9 cellular contexts compared by ENCODE assay signal in the genomic region with DNA sequence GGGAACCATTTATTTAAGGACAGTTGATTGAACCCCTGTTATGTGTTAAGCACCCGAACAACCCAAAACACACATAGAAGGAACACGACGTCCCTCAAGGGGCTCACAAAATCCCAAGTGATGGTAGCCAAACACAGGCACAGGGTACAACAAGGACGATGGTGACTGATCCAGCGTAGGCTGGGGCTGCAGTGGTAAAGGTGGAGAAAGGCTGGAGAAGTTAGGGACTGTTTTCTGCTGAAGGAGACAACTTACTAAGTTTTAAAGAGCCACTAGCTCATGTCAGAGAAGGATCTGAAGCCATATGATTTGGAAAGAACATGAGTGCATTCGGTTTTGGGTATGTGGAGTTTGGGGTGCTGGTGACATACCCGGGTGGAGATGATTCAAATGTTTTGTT.
DNase-seq lines count a peak whose midpoint lies in the region; ATAC-seq and TF ChIP-seq lines count a peak whose summit lies in the region.
"Had no signal": no experiment of that assay in that cellular context is flagged by ENCODE, and none has a peak within 500 bp of the region (broad histone marks: within the 10 kb centered on the region; RNA-seq: fewer than 3 reads in every experiment).

No MANE protein-coding gene starts in this region.

- H3K27me3 ChIP-seq in colonic mucosa (peaks cover 2% of the 10 kb centered on the region), SJCRH30 (0 out of 2 replicates have a peak, but pooled peaks cover 6% of the 10 kb centered on the region)
- H3K27me3 ChIP-seq: MG63 had no signal

- H3K9ac ChIP-seq in colonic mucosa (ENCODE audit: low read depth in 2 of 2, low read length in 2 of 2), result no peak overlapping the region

- no peaks in the 10 kb centered on the region for H3K4me1 ChIP-seq in colonic mucosa
- peaks cover 1% of the 10 kb centered on the region for H3K4me1 ChIP-seq in SJCRH30

- H3K27me3 Mint-ChIP-seq in activated CD8-positive, alpha-beta memory T cell treated with anti-CD3 and anti-CD28 coated beads, Interleukin-2, amount 10 ng/mL, durations not matched to agents 7 days and 5 days, result peaks cover 36% of the 10 kb centered on the region
- H3K27me3 Mint-ChIP-seq in neural crest cell (ENCODE audit: low read depth), result peaks cover 3% of the 10 kb centered on the region

- H3K9me3 Mint-ChIP-seq in activated CD8-positive, alpha-beta memory T cell treated with anti-CD3 and anti-CD28 coated beads, Interleukin-2, amount 10 ng/mL, durations not matched to agents 7 days and 5 days (ENCODE audit: low read depth), result peaks cover 6% of the 10 kb centered on the region
- peaks cover 9% of the 10 kb centered on the region for H3K9me3 Mint-ChIP-seq in neural crest cell

- H3K27ac ChIP-seq in colonic mucosa (no peak overlapping the region), SJCRH30 (no peak overlapping the region)

- no peak overlapping the region for H3K4me3 ChIP-seq in colonic mucosa
- no peak overlapping the region for H3K4me3 ChIP-seq in SJCRH30
- H3K4me3 ChIP-seq: MG63 had no signal

- H3K36me3 ChIP-seq in colonic mucosa (no peaks in the 10 kb centered on the region), SJCRH30 (no peaks in the 10 kb centered on the region)
- H3K36me3 ChIP-seq: MG63 had no signal

- intact Hi-C loops in colonic mucosa (cut with DNase I), result no loop called here

- CTCF ChIA-PET in activated CD8-positive, alpha-beta memory T cell treated with anti-CD3 and anti-CD28 coated beads, Interleukin-2, amount 10 ng/mL, durations not matched to agents 7 days and 5 days (lab: Charles Lee), result no interaction called here

- H3K4me1 Mint-ChIP-seq in activated CD8-positive, alpha-beta memory T cell treated with anti-CD3 and anti-CD28 coated beads, Interleukin-2, amount 10 ng/mL, durations not matched to agents 7 days and 5 days, result peaks cover 4% of the 10 kb centered on the region
- H3K4me1 Mint-ChIP-seq in neural crest cell, result peaks cover 32% of the 10 kb centered on the region

- H3K9me3 ChIP-seq in colonic mucosa (no peaks in the 10 kb centered on the region), SJCRH30 (replicated peaks) (peaks cover 13% of the 10 kb centered on the region)

- peak; percentile 34 for DNase-seq in activated CD8-positive, alpha-beta memory T cell treated with anti-CD3 and anti-CD28 coated beads, Interleukin-2, amount 10 ng/mL, durations not matched to agents 7 days and 5 days
- no peak for DNase-seq in activated CD8-positive, alpha-beta memory T cell treated with anti-CD3 and anti-CD28 coated beads, Interleukin-2, amount 50 U/mL, for 4 hours
- DNase-seq in AG08396 (ENCODE audit: low spot score) (peak; percentile 1), colonic mucosa (peak; percentile 9), neural crest cell (ENCODE audit: low read depth, low spot score) (no peak), SJCRH30 (no peak), NOMO-1 (lab: John Stamatoyannopoulos, UW; ENCODE audit: unreplicated experiment in 2 of 2) (no peak), SIG-M5 treated with dmso at 0.1 percent for 504 hours (lab: John Stamatoyannopoulos, UW; ENCODE audit: unreplicated experiment) (no peak)
- DNase-seq: MG63 had no signal

- TF ChIP-seq CTCF in colonic mucosa (IDR thresholded peaks at IDR 0.05) (no peak), neural crest cell (conservative IDR thresholded peaks at IDR 0.05) (no peak)

- H3K36me3 Mint-ChIP-seq in activated CD8-positive, alpha-beta memory T cell treated with anti-CD3 and anti-CD28 coated beads, Interleukin-2, amount 10 ng/mL, durations not matched to agents 7 days and 5 days, result peaks cover 6% of the 10 kb centered on the region
- H3K36me3 Mint-ChIP-seq in neural crest cell (ENCODE audit: low read depth), result peaks cover 17% of the 10 kb centered on the region

- no peak overlapping the region for H3K27ac Mint-ChIP-seq in activated CD8-positive, alpha-beta memory T cell treated with anti-CD3 and anti-CD28 coated beads, Interleukin-2, amount 10 ng/mL, durations not matched to agents 7 days and 5 days
- no peak overlapping the region for H3K27ac Mint-ChIP-seq in neural crest cell (ENCODE audit: unreplicated experiment)

- no peak for ATAC-seq in activated CD8-positive, alpha-beta memory T cell treated with anti-CD3 and anti-CD28 coated beads, Interleukin-2, amount 10 ng/mL, durations not matched to agents 7 days and 5 days

- H3K4me3 Mint-ChIP-seq in activated CD8-positive, alpha-beta memory T cell treated with anti-CD3 and anti-CD28 coated beads, Interleukin-2, amount 10 ng/mL, durations not matched to agents 7 days and 5 days, result no peak overlapping the region
- peak overlapping the region; percentile 13 for H3K4me3 Mint-ChIP-seq in neural crest cell

Comparison
In these comparisons a context has a peak if more than half of its experiments do, and no peak if none do; other contexts are left out.
1. DNase-seq: peak in activated CD8-positive, alpha-beta memory T cell treated with anti-CD3 and anti-CD28 coated beads, Interleukin-2, amount 10 ng/mL, durations not matched to agents 7 days and 5 days (single experiment), AG08396 (single experiment) and colonic mucosa (single experiment); none in activated CD8-positive, alpha-beta memory T cell treated with anti-CD3 and anti-CD28 coated beads, Interleukin-2, amount 50 U/mL, for 4 hours (single experiment), neural crest cell (single experiment), SJCRH30 (0 of 2), NOMO-1 (0 of 2) and SIG-M5 treated with dmso at 0.1 percent for 504 hours (single experiment).